In the genomic region with DNA sequence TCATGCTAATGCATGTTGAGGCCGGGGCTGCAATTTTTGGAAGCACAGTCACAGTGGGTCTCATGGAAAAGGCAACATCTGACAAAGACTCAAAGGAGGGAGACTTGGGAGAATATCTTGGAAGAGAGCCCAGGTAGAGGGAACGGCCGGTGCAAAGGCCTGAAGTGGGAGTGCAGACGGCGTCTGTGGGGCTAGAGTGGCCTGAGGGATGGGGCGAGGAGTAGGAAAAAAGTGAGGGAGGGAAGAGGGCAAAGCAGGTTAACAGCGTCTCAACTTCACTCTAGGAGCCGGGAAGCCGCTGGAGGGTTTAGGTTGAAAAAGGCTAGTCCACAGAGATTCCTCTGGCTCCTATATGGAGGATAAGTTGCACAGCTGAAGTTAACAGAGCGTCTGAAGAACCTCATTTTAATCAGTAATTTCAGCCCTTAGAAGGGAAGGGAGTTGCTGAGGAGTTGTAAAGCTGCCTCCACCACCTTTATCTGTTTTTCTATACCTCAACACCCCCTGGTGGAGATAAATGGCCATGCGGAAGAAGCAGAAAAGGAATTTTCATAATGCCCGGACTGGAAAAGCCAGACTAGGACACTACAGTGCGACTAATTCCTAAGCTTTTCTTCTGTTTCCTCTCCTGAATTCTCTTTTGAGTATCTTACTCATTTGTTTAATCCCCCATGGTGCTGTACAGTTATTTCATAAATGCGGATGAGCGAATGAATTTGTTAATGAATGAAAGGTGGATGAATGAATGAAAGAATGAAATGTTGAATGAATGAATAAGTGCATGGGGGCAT, we compare ENCODE assay signal across 8 cellular contexts.
A peak's percentile ranks its signal among the peaks of the same experiment; 100 is the strongest.
DNase-seq lines count a peak whose midpoint lies in the region; ATAC-seq, FAIRE-seq and TF ChIP-seq lines count a peak whose summit lies in the region.

No MANE protein-coding gene starts in this region.

- H3K4me1 ChIP-seq in fibroblast of lung (ENCODE audit: control insufficient read depth, extremely low read depth, insufficient read depth, low read length): peaks cover 5% of the 10 kb centered on the region

- H3K9ac ChIP-seq in fibroblast of lung (ENCODE audit: insufficient read depth, low read length): no peak overlapping the region

- H3K27ac Mint-ChIP-seq in activated CD8-positive, alpha-beta T cell treated with anti-CD3 and anti-CD28 coated beads for 36 hours: no peak overlapping the region
- H3K27ac Mint-ChIP-seq in natural killer cell: no peak overlapping the region

- CTCF ChIA-PET in activated CD8-positive, alpha-beta T cell treated with anti-CD3 and anti-CD28 coated beads for 36 hours (lab: Charles Lee): interaction anchor here (0.6 to 5.5 kb wide), 27 partner anchors 11 to 797 kb away, joined by 3 to 31 read pairs (median 3); no protein-coding TSS in a partner anchor

- DNase-seq in AG08395 (ENCODE audit: low spot score): peak; percentile 73
- no peak for DNase-seq in GM12891 (ENCODE audit: insufficient read length, low spot score)
- DNase-seq in NCI-H524 treated with DMSO at 0.1 percent for 48 hours (lab: John Stamatoyannopoulos, UW): peak; percentile 9
- DNase-seq in activated CD8-positive, alpha-beta T cell treated with anti-CD3 and anti-CD28 coated beads for 36 hours: peak; percentile 60
- DNase-seq in fibroblast of lung (ENCODE audit: low read depth in 2 of 2): peak; percentile 78 to 88
- DNase-seq in natural killer cell: no peak

- H3K4me3 Mint-ChIP-seq in activated CD8-positive, alpha-beta T cell treated with anti-CD3 and anti-CD28 coated beads for 36 hours: no peak overlapping the region
- H3K4me3 Mint-ChIP-seq in natural killer cell: no peak overlapping the region

- FAIRE-seq in GM12891 (lab: Jason Lieb, UNC): peak; percentile 77

- intact Hi-C loops in activated CD8-positive, alpha-beta T cell treated with anti-CD3 and anti-CD28 coated beads for 36 hours (cut with micrococcal nuclease): loop anchor here (2.0 to 10.0 kb wide), 4 partner anchors 84 to 350 kb away; no protein-coding TSS in a partner anchor
- intact Hi-C loops in natural killer cell (cut with micrococcal nuclease): loop anchor here (5.0 to 10.0 kb wide), 2 partner anchors 214 to 346 kb away; no protein-coding TSS in a partner anchor

- no peaks in the 10 kb centered on the region for H4K20me1 ChIP-seq in fibroblast of lung (ENCODE audit: control insufficient read depth, extremely low read depth, insufficient read depth, low read length)

- no peaks in the 10 kb centered on the region for H3K9me3 Mint-ChIP-seq in activated CD8-positive, alpha-beta T cell treated with anti-CD3 and anti-CD28 coated beads for 36 hours
- H3K9me3 Mint-ChIP-seq in natural killer cell: no peaks in the 10 kb centered on the region

- no peaks in the 10 kb centered on the region for H3K36me3 ChIP-seq in fibroblast of lung (ENCODE audit: control insufficient read depth, insufficient read depth, low read length)

- H3K36me3 Mint-ChIP-seq in activated CD8-positive, alpha-beta T cell treated with anti-CD3 and anti-CD28 coated beads for 36 hours (ENCODE audit: low read depth): no peaks in the 10 kb centered on the region
- H3K36me3 Mint-ChIP-seq in natural killer cell: no peaks in the 10 kb centered on the region

- H3K9me3 ChIP-seq in fibroblast of lung (ENCODE audit: control insufficient read depth, insufficient read depth, low read depth, low read length): no peaks in the 10 kb centered on the region

- peaks cover 5% of the 10 kb centered on the region for H3K4me1 Mint-ChIP-seq in activated CD8-positive, alpha-beta T cell treated with anti-CD3 and anti-CD28 coated beads for 36 hours (ENCODE audit: low read depth)
- H3K4me1 Mint-ChIP-seq in natural killer cell: no peaks in the 10 kb centered on the region

- TF ChIP-seq POLR2A in GM12891 (IDR thresholded peaks at IDR 0.05; ENCODE audit: low read depth, low read length): no peak

- peaks cover 13% of the 10 kb centered on the region for H3K27me3 Mint-ChIP-seq in activated CD8-positive, alpha-beta T cell treated with anti-CD3 and anti-CD28 coated beads for 36 hours
- H3K27me3 Mint-ChIP-seq in natural killer cell (ENCODE audit: low read depth in 2 of 2): peaks cover 11 to 40% of the 10 kb centered on the region in 2 donors

- H3K27me3 ChIP-seq in fibroblast of lung (ENCODE audit: control insufficient read depth, insufficient read depth, low read length): no peaks in the 10 kb centered on the region

- ATAC-seq in HG03378 (IDR thresholded peaks at IDR 0.05; ENCODE audit: unreplicated experiment) (peak; percentile 53), natural killer cell (peak in 2 of 3 donors; percentile 57 to 61), HG03457 (IDR thresholded peaks at IDR 0.05; ENCODE audit: unreplicated experiment) (no peak)
- peak; percentile 73 for ATAC-seq in activated CD8-positive, alpha-beta T cell treated with anti-CD3 and anti-CD28 coated beads for 36 hours

- no peak overlapping the region for H3K27ac ChIP-seq in fibroblast of lung (ENCODE audit: insufficient read depth, low read length)

- peak overlapping the region; percentile 75 for H2AFZ ChIP-seq in fibroblast of lung (ENCODE audit: low read length)

- H3K4me2 ChIP-seq in fibroblast of lung (ENCODE audit: extremely low read depth, insufficient read depth, low read length): peak overlapping the region; percentile 33

- POLR2A ChIA-PET in activated CD8-positive, alpha-beta T cell treated with anti-CD3 and anti-CD28 coated beads for 36 hours (lab: Charles Lee): interaction anchor here (0.7 kb wide), 1 partner anchor 11 kb away, joined by 5 read pairs; no protein-coding TSS in a partner anchor

- no peaks in the 10 kb centered on the region for H3K79me2 ChIP-seq in fibroblast of lung (ENCODE audit: control insufficient read depth, insufficient read depth, low read length)

- TF ChIP-seq CTCF in activated CD8-positive, alpha-beta T cell treated with anti-CD3 and anti-CD28 coated beads for 36 hours (IDR thresholded peaks at IDR 0.05): peak; percentile 91
- peak; percentile 88 to 91 for TF ChIP-seq CTCF in fibroblast of lung (conservative IDR thresholded peaks at IDR 0.05 in 1 of 2, IDR thresholded peaks at IDR 0.05 in 1 of 2; ENCODE audit: low read depth in 1 of 2, low read length in 2 of 2)
- TF ChIP-seq CTCF in natural killer cell (IDR thresholded peaks at IDR 0.05): peak; percentile 62

- no peak overlapping the region for H3K4me3 ChIP-seq in fibroblast of lung (replicated peaks in 1 of 4; ENCODE audit: control extremely low read depth in 1 of 4, insufficient read depth in 1 of 4, low read depth in 3 of 4, low read length in 4 of 4)

TF ChIP-seq in GM12891, 5 proteins besides CTCF, POLR2A, EP300 and RAD21:
- TF ChIP-seq TAF1 (IDR thresholded peaks at IDR 0.05; ENCODE audit: low read depth, low read length) (no peak), SPI1 (IDR thresholded peaks at IDR 0.05; ENCODE audit: low read depth, low read length) (no peak), POLR2AphosphoS5 (IDR thresholded peaks at IDR 0.05; ENCODE audit: low read depth, low read length) (no peak), PAX5 (IDR thresholded peaks at IDR 0.05; ENCODE audit: insufficient read depth, low read length, severe bottlenecking) (no peak), POU2F2 (IDR thresholded peaks at IDR 0.05; ENCODE audit: low read depth, low read length) (no peak)

Comparison
In these comparisons a context has a peak if more than half of its experiments do, and no peak if none do; other contexts are left out.
1. DNase-seq: peak in AG08395 (single experiment), NCI-H524 treated with DMSO at 0.1 percent for 48 hours (single experiment), activated CD8-positive, alpha-beta T cell treated with anti-CD3 and anti-CD28 coated beads for 36 hours (single experiment) and fibroblast of lung (2 of 2); none in GM12891 (single experiment) and natural killer cell (single experiment).
2. Peak in every context shown above with its lines, with median percentiles within 50 percentile points of each other: CTCF ChIP-seq.